In genomic region chr1:45136984-45137383, GRCh38 we compare ENCODE assay signal across 29 cellular contexts.
"Had no signal": no experiment of that assay in that cellular context is flagged by ENCODE, and none has a peak within 500 bp of the region (broad histone marks: within the 10 kb centered on the region; RNA-seq: fewer than 3 reads in every experiment).

No MANE protein-coding gene starts in this region.

- H3K27me3 Mint-ChIP-seq: stimulated activated naive CD8-positive, alpha-beta T cell treated with anti-CD3 and anti-CD28 coated beads, Interleukin-15, Interleukin-2, amounts not matched to agents 100 ng/mL and 50 ng/mL, for 24 hours; type B pancreatic cell had no signal

- H3K4me1 Mint-ChIP-seq: stimulated activated effector memory CD8-positive, alpha-beta T cell treated with anti-CD3 and anti-CD28 coated beads, Interleukin-12 subunit alpha, Interleukin-12 subunit beta, amount 100 ng/mL, for 72 hours; stimulated activated memory B cell treated with anti-CD40 and anti-IgM and Interleukin-4, amounts not matched to agents 10 μg/mL and 1 μg/mL and 100 μg/mL, for 72 hours; stimulated activated naive B cell treated with anti-CD40 and anti-IgM and Interleukin-4, amounts not matched to agents 10 μg/mL and 1 μg/mL and 100 μg/mL, for 72 hours had no signal

- ATAC-seq: stimulated activated effector memory CD8-positive, alpha-beta T cell treated with anti-CD3 and anti-CD28 coated beads, Interleukin-12 subunit alpha, Interleukin-12 subunit beta, amount 100 ng/mL, for 72 hours; stimulated activated memory B cell treated with anti-CD40 and anti-IgM and Interleukin-4, amounts not matched to agents 10 μg/mL and 1 μg/mL and 100 μg/mL, for 72 hours; stimulated activated naive B cell treated with anti-CD40 and anti-IgM and Interleukin-4, amounts not matched to agents 10 μg/mL and 1 μg/mL and 100 μg/mL, for 72 hours; stimulated activated naive CD8-positive, alpha-beta T cell treated with anti-CD3 and anti-CD28 coated beads, Interleukin-15, amount 100 ng/mL, for 72 hours; stimulated activated naive CD8-positive, alpha-beta T cell treated with anti-CD3 and anti-CD28 coated beads, Interleukin-15, Interleukin-2, amounts not matched to agents 100 U/mL and 50 U/mL, for 24 hours; upper lobe of right lung had no signal

- H3K9me3 Mint-ChIP-seq: stimulated activated effector memory CD8-positive, alpha-beta T cell treated with anti-CD3 and anti-CD28 coated beads, Interleukin-12 subunit alpha, Interleukin-12 subunit beta, amount 100 ng/mL, for 72 hours; stimulated activated memory B cell treated with anti-CD40 and anti-IgM and Interleukin-4, amounts not matched to agents 10 μg/mL and 1 μg/mL and 100 μg/mL, for 72 hours; stimulated activated naive B cell treated with anti-CD40 and anti-IgM and Interleukin-4, amounts not matched to agents 10 μg/mL and 1 μg/mL and 100 μg/mL, for 72 hours; stimulated activated naive CD8-positive, alpha-beta T cell treated with anti-CD3 and anti-CD28 coated beads, Interleukin-15, amount 100 ng/mL, for 72 hours; stimulated activated naive CD8-positive, alpha-beta T cell treated with anti-CD3 and anti-CD28 coated beads, Interleukin-15, Interleukin-2, amounts not matched to agents 100 ng/mL and 50 ng/mL, for 24 hours; type B pancreatic cell had no signal

- FAIRE-seq: urothelium cell line had no signal

- H3K4me1 ChIP-seq: suprapubic skin, thyroid gland, tibial artery, tibial nerve, upper lobe of left lung, upper lobe of right lung, uterus, vagina had no signal

- H3K27ac Mint-ChIP-seq: stimulated activated effector memory CD8-positive, alpha-beta T cell treated with anti-CD3 and anti-CD28 coated beads, Interleukin-12 subunit alpha, Interleukin-12 subunit beta, amount 100 ng/mL, for 72 hours; stimulated activated memory B cell treated with anti-CD40 and anti-IgM and Interleukin-4, amounts not matched to agents 10 μg/mL and 1 μg/mL and 100 μg/mL, for 72 hours; stimulated activated naive B cell treated with anti-CD40 and anti-IgM and Interleukin-4, amounts not matched to agents 10 μg/mL and 1 μg/mL and 100 μg/mL, for 72 hours; stimulated activated naive CD8-positive, alpha-beta T cell treated with anti-CD3 and anti-CD28 coated beads, Interleukin-15, amount 100 ng/mL, for 72 hours; stimulated activated naive CD8-positive, alpha-beta T cell treated with anti-CD3 and anti-CD28 coated beads, Interleukin-15, Interleukin-2, amounts not matched to agents 100 ng/mL and 50 ng/mL, for 24 hours; type B pancreatic cell had no signal

- H3K9me3 ChIP-seq: stomach, suprapubic skin, testis, thoracic aorta, thyroid gland, tibial artery, tibial nerve, transverse colon, upper lobe of left lung, upper lobe of right lung, uterus, vagina had no signal

- H3K36me3 ChIP-seq: stomach, suprapubic skin, thoracic aorta, thyroid gland, tibial artery, tibial nerve, transverse colon, upper lobe of left lung, upper lobe of right lung, uterus, vagina had no signal

- H3K4me3 Mint-ChIP-seq: stimulated activated effector memory CD8-positive, alpha-beta T cell treated with anti-CD3 and anti-CD28 coated beads, Interleukin-12 subunit alpha, Interleukin-12 subunit beta, amount 100 ng/mL, for 72 hours; stimulated activated memory B cell treated with anti-CD40 and anti-IgM and Interleukin-4, amounts not matched to agents 10 μg/mL and 1 μg/mL and 100 μg/mL, for 72 hours; stimulated activated naive B cell treated with anti-CD40 and anti-IgM and Interleukin-4, amounts not matched to agents 10 μg/mL and 1 μg/mL and 100 μg/mL, for 72 hours; stimulated activated naive CD8-positive, alpha-beta T cell treated with anti-CD3 and anti-CD28 coated beads, Interleukin-15, amount 100 ng/mL, for 72 hours; stimulated activated naive CD8-positive, alpha-beta T cell treated with anti-CD3 and anti-CD28 coated beads, Interleukin-15, Interleukin-2, amounts not matched to agents 100 ng/mL and 50 ng/mL, for 24 hours; type B pancreatic cell had no signal

- H3K27ac ChIP-seq: stomach, suprapubic skin, testis, thoracic aorta, thyroid gland, tibial artery, tibial nerve, transverse colon, upper lobe of left lung, upper lobe of right lung, uterus, vagina had no signal

- H3K27me3 ChIP-seq: stomach, suprapubic skin, testis, thyroid gland, tibial artery, tibial nerve, transverse colon, upper lobe of left lung, upper lobe of right lung, uterus, vagina had no signal

- H3K4me3 ChIP-seq: stomach, suprapubic skin, testis, thoracic aorta, thyroid gland, tibial artery, tibial nerve, transverse colon, upper lobe of left lung, upper lobe of right lung, uterus, vagina had no signal

- H3K36me3 Mint-ChIP-seq: stimulated activated effector memory CD8-positive, alpha-beta T cell treated with anti-CD3 and anti-CD28 coated beads, Interleukin-12 subunit alpha, Interleukin-12 subunit beta, amount 100 ng/mL, for 72 hours; stimulated activated memory B cell treated with anti-CD40 and anti-IgM and Interleukin-4, amounts not matched to agents 10 μg/mL and 1 μg/mL and 100 μg/mL, for 72 hours; stimulated activated naive B cell treated with anti-CD40 and anti-IgM and Interleukin-4, amounts not matched to agents 10 μg/mL and 1 μg/mL and 100 μg/mL, for 72 hours; type B pancreatic cell had no signal

- DNase-seq: stimulated activated CD4-positive, alpha-beta T cell treated with anti-CD3 and anti-CD28 coated beads, Interleukin-2, amount 100 ng/mL, for 48 hours; stimulated activated CD4-positive, alpha-beta T cell treated with anti-CD3 and anti-CD28 coated beads, Interleukin-4, amount 100 ng/mL, for 1 hour; stimulated activated CD4-positive, alpha-beta T cell treated with anti-CD3 and anti-CD28 coated beads, Interleukin-4, amount 100 ng/mL, for 24 hours; stimulated activated CD4-positive, alpha-beta T cell treated with anti-CD3 and anti-CD28 coated beads, Interleukin-4, amount 100 ng/mL, for 4 hours; stimulated activated CD8-positive, alpha-beta memory T cell treated with anti-CD3 and anti-CD28 coated beads, Interleukin-4, amount 100 ng/mL, for 48 hours; stimulated activated naive B cell treated with anti-CD40 and anti-IgM and Interleukin-4, amounts not matched to agents 10 μg/mL and 1 μg/mL and 100 μg/mL, for 72 hours; stimulated activated naive CD4-positive, alpha-beta T cell; stimulated activated naive CD4-positive, alpha-beta T cell treated with Interleukin-2 at 50 U/mL for 16 hours; stimulated activated naive CD8-positive, alpha-beta T cell treated with anti-CD3 and anti-CD28 coated beads, Interleukin-15, amount 100 ng/mL, for 72 hours; stimulated activated naive CD8-positive, alpha-beta T cell treated with anti-CD3 and anti-CD28 coated beads, Interleukin-15, Interleukin-2, amounts not matched to agents 100 U/mL and 50 U/mL, for 24 hours; stomach; substantia nigra; testis; thyroid gland; tibial artery; transverse colon; trophoblast cell; upper lobe of left lung; upper lobe of right lung; uterus had no signal
